Comparison of ENCODE assay signal across 9 cellular contexts in genomic region chr5:56900858-56901578, GRCh38. TPM values are rescaled to one million over a fixed set of nuclear protein-coding genes. Genes with fewer than 3 reads are reported as not detected.
A peak's percentile ranks its signal among the peaks of the same experiment; 100 is the strongest.
DNase-seq lines count a peak whose midpoint lies in the region; ATAC-seq and TF ChIP-seq lines count a peak whose summit lies in the region.
"Had no signal": no experiment of that assay in that cellular context is flagged by ENCODE, and none has a peak within 500 bp of the region (broad histone marks: within the 10 kb centered on the region; RNA-seq: fewer than 3 reads in every experiment).

No MANE protein-coding gene starts in this region.

- H3K27me3 ChIP-seq in left lung (no peaks in the 10 kb centered on the region), upper lobe of right lung (no peaks in the 10 kb centered on the region)

- intact Hi-C loops in left lung (cut with DNase I): no loop called here
- intact Hi-C loops in upper lobe of right lung (cut with DNase I): no loop called here

- CTCF ChIA-PET in activated CD8-positive, alpha-beta memory T cell treated with anti-CD3 and anti-CD28 coated beads, Interleukin-2, amount 10 ng/mL, durations not matched to agents 7 days and 5 days (lab: Charles Lee): interaction anchor here (1.0 to 5.8 kb wide), 9 partner anchors 9 to 630 kb away, joined by 3 to 33 read pairs (median 5); no protein-coding TSS in a partner anchor

- DNase-seq in activated CD8-positive, alpha-beta memory T cell treated with anti-CD3 and anti-CD28 coated beads, Interleukin-2, amount 10 ng/mL, durations not matched to agents 7 days and 5 days: no peak
- no peak for DNase-seq in activated CD8-positive, alpha-beta memory T cell treated with anti-CD3 and anti-CD28 coated beads, Interleukin-2, amount 50 U/mL, for 4 hours
- DNase-seq in HK-2 (ENCODE audit: unreplicated experiment) (peak; percentile 16), RKO (ENCODE audit: low spot score) (peak; percentile 72), left lung (no peak), upper lobe of right lung (no peak)
- DNase-seq in central memory CD4-positive, alpha-beta T cell: peak; percentile 45

- TF ChIP-seq CTCF in left lung (IDR thresholded peaks at IDR 0.05) (peak; percentile 58 to 62), upper lobe of right lung (IDR thresholded peaks at IDR 0.05) (peak; percentile 81)

- H3K27ac ChIP-seq in left lung (no peak overlapping the region), upper lobe of right lung (no peak overlapping the region)
- H3K27ac ChIP-seq: epithelial cell of prostate had no signal

- no peak overlapping the region for H3K27ac Mint-ChIP-seq in activated CD8-positive, alpha-beta memory T cell treated with anti-CD3 and anti-CD28 coated beads, Interleukin-2, amount 10 ng/mL, durations not matched to agents 7 days and 5 days

- H3K36me3 ChIP-seq in left lung: no peaks in the 10 kb centered on the region
- no peaks in the 10 kb centered on the region for H3K36me3 ChIP-seq in upper lobe of right lung

- peaks cover 0 to 5% of the 10 kb centered on the region in 2 donors for H3K4me1 ChIP-seq in left lung
- no peaks in the 10 kb centered on the region for H3K4me1 ChIP-seq in upper lobe of right lung

- ATAC-seq in activated CD8-positive, alpha-beta memory T cell treated with anti-CD3 and anti-CD28 coated beads, Interleukin-2, amount 10 ng/mL, durations not matched to agents 7 days and 5 days: peak; percentile 68
- ATAC-seq in left lung (peak; percentile 87), upper lobe of right lung (peak; percentile 76), GM19452 (IDR thresholded peaks at IDR 0.05; ENCODE audit: unreplicated experiment) (no peak)

- H3K36me3 Mint-ChIP-seq in activated CD8-positive, alpha-beta memory T cell treated with anti-CD3 and anti-CD28 coated beads, Interleukin-2, amount 10 ng/mL, durations not matched to agents 7 days and 5 days: peaks cover 4% of the 10 kb centered on the region

- no peaks in the 10 kb centered on the region for H3K9me3 Mint-ChIP-seq in activated CD8-positive, alpha-beta memory T cell treated with anti-CD3 and anti-CD28 coated beads, Interleukin-2, amount 10 ng/mL, durations not matched to agents 7 days and 5 days (ENCODE audit: low read depth)

- no peaks in the 10 kb centered on the region for H3K4me1 Mint-ChIP-seq in activated CD8-positive, alpha-beta memory T cell treated with anti-CD3 and anti-CD28 coated beads, Interleukin-2, amount 10 ng/mL, durations not matched to agents 7 days and 5 days

- peaks cover 11% of the 10 kb centered on the region for H3K27me3 Mint-ChIP-seq in activated CD8-positive, alpha-beta memory T cell treated with anti-CD3 and anti-CD28 coated beads, Interleukin-2, amount 10 ng/mL, durations not matched to agents 7 days and 5 days

- no peak overlapping the region for H3K4me3 Mint-ChIP-seq in activated CD8-positive, alpha-beta memory T cell treated with anti-CD3 and anti-CD28 coated beads, Interleukin-2, amount 10 ng/mL, durations not matched to agents 7 days and 5 days

- H3K9me3 ChIP-seq in left lung: no peaks in the 10 kb centered on the region
- no peaks in the 10 kb centered on the region for H3K9me3 ChIP-seq in upper lobe of right lung

- H3K4me3 ChIP-seq in left lung: no peak overlapping the region
- H3K4me3 ChIP-seq in upper lobe of right lung: no peak overlapping the region

RNA-seq across cellular contexts. Expression of gene SETD9, which starts 8.4 kb away (rescaled TPM):
- total RNA-seq in activated CD8-positive, alpha-beta memory T cell treated with anti-CD3 and anti-CD28 coated beads, Interleukin-2, amount 10 ng/mL, durations not matched to agents 7 days and 5 days: 1 to 10 TPM; 7.4 to 8.2 TPM
- total RNA-seq in left lung (10 to 100 TPM in 1 of 2 donors, 1 to 10 TPM in 1; 5.2 to 11.3 TPM), upper lobe of right lung (10.1 TPM)

RNA-seq across cellular contexts. Expression of gene MIER3, which starts 50.9 kb away (rescaled TPM):
- 10 to 100 TPM; 23.9 to 24.8 TPM for total RNA-seq in activated CD8-positive, alpha-beta memory T cell treated with anti-CD3 and anti-CD28 coated beads, Interleukin-2, amount 10 ng/mL, durations not matched to agents 7 days and 5 days
- total RNA-seq in left lung (10 to 100 TPM; 16.6 to 18.5 TPM), upper lobe of right lung (19.7 TPM)

Comparison
In these comparisons a context has a peak if more than half of its experiments do, and no peak if none do; other contexts are left out.
1. DNase-seq: peak in HK-2 (single experiment), RKO (single experiment) and central memory CD4-positive, alpha-beta T cell (single experiment); none in activated CD8-positive, alpha-beta memory T cell treated with anti-CD3 and anti-CD28 coated beads, Interleukin-2, amount 10 ng/mL, durations not matched to agents 7 days and 5 days (single experiment), activated CD8-positive, alpha-beta memory T cell treated with anti-CD3 and anti-CD28 coated beads, Interleukin-2, amount 50 U/mL, for 4 hours (single experiment), left lung (0 of 2) and upper lobe of right lung (single experiment).